9 cellular contexts compared by ENCODE assay signal in the genomic region with DNA sequence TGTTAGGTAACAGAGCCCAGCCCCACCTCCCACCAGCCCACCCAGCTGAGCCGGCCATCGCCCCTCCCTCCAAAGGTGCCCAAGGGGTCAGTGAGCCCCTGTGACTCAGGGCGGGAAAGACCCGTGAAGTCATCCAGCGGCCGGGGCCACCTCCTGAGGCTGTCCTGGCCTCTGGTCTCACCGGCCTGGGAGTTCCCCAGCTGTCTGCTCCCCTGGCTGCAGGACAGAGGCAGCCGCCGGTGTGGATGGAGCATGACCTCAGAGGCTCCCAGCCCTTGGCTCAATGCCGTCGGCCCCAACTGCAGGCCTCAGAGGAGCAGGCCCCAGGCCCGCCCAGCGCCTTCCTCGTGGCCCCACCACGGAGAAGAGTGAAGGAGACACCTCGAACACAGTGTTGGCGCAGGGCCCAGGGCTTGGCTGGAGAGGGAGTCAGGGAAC. TPM values are rescaled to one million over a fixed set of nuclear protein-coding genes. Genes with fewer than 3 reads are reported as not detected.
DNase-seq lines count a peak whose midpoint lies in the region; ATAC-seq and TF ChIP-seq lines count a peak whose summit lies in the region.
"Had no signal": no experiment of that assay in that cellular context is flagged by ENCODE, and none has a peak within 500 bp of the region (broad histone marks: within the 10 kb centered on the region; RNA-seq: fewer than 3 reads in every experiment).

No MANE protein-coding gene starts in this region.

- H3K36me3 ChIP-seq in liver (ENCODE audit: control insufficient read depth in 4 of 4, insufficient read depth in 3 of 4, low read depth in 1 of 4, low read length in 3 of 4) (no peaks in the 10 kb centered on the region), upper lobe of right lung (no peaks in the 10 kb centered on the region)

- no peaks in the 10 kb centered on the region for H3K9me3 ChIP-seq in liver (ENCODE audit: control insufficient read depth in 4 of 4, low read length in 3 of 4)
- no peaks in the 10 kb centered on the region for H3K9me3 ChIP-seq in upper lobe of right lung

- TF ChIP-seq CTCF in liver (IDR thresholded peaks at IDR 0.05; ENCODE audit: low read depth, low read length, missing input control) (no peak), upper lobe of right lung (IDR thresholded peaks at IDR 0.05) (no peak)

- peak; percentile 10 to 38 for TF ChIP-seq RAD21 in liver (IDR thresholded peaks at IDR 0.05)

- no peaks in the 10 kb centered on the region for H3K27me3 ChIP-seq in liver (ENCODE audit: control insufficient read depth in 4 of 4, insufficient read depth in 4 of 4, low read length in 3 of 4)
- no peaks in the 10 kb centered on the region for H3K27me3 ChIP-seq in upper lobe of right lung

- peak; percentile 78 for DNase-seq in NCI-H226
- DNase-seq in dermis blood vessel endothelial cell = peak; percentile 71
- DNase-seq in upper lobe of right lung = no peak
- DNase-seq in amniotic stem cell (lab: John Stamatoyannopoulos, UW) = no peak
- DNase-seq in GM19240 (ENCODE audit: insufficient read length, low spot score) = no peak
- DNase-seq: NCI-H187 treated with DMSO at 0.1 percent for 48 hours had no signal

- ATAC-seq in upper lobe of right lung (peak; percentile 8), GM18519 (IDR thresholded peaks at IDR 0.05; ENCODE audit: low FRiP score, unreplicated experiment) (no peak)

- WGBS in liver = 26% methylated on average over 17 of the region's 17 CpGs

- no peak overlapping the region for H3K4me3 ChIP-seq in liver (ENCODE audit: low read depth in 1 of 3, low read length in 3 of 3)
- no peak overlapping the region for H3K4me3 ChIP-seq in upper lobe of right lung

- intact Hi-C loops in upper lobe of right lung (cut with DNase I) = no loop called here

- H3K4me1 ChIP-seq in liver (ENCODE audit: control insufficient read depth in 4 of 4, insufficient read depth in 4 of 4, low read length in 3 of 4) (peaks cover 17 to 36% (median 26%) of the 10 kb centered on the region in 4 donors), upper lobe of right lung (peaks cover 23% of the 10 kb centered on the region)

- no peak overlapping the region for H3K9ac ChIP-seq in liver (ENCODE audit: low read depth in 1 of 2, low read length in 2 of 2)

- peak overlapping the region; percentile 78 to 86 for H3K27ac ChIP-seq in liver (ENCODE audit: low read depth in 1 of 2, low read length in 2 of 2)
- H3K27ac ChIP-seq in upper lobe of right lung = no peak overlapping the region

TF ChIP-seq in liver, 16 proteins besides CTCF, POLR2A, EP300 and RAD21:
- TF ChIP-seq HNF4G (IDR thresholded peaks at IDR 0.05) = no peak
- TF ChIP-seq SP1 (IDR thresholded peaks at IDR 0.05) = peak; percentile 62
- no peak for TF ChIP-seq TAF1 (conservative IDR thresholded peaks at IDR 0.05)
- no peak for TF ChIP-seq YY1 (IDR thresholded peaks at IDR 0.05)
- peak; percentile 14 for TF ChIP-seq NR2F2 (IDR thresholded peaks at IDR 0.05)
- TF ChIP-seq, protein P1, sequence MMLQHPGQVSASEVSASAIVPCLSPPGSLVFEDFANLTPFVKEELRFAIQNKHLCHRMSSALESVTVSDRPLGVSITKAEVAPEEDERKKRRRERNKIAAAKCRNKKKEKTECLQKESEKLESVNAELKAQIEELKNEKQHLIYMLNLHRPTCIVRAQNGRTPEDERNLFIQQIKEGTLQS (IDR thresholded peaks at IDR 0.05) = no peak
- peak; percentile 84 to 92 for TF ChIP-seq RXRA (IDR thresholded peaks at IDR 0.05)
- peak in 1 of 2 donors; percentile 51 for TF ChIP-seq JUND (IDR thresholded peaks at IDR 0.05)
- no peak for TF ChIP-seq FOXA2 (IDR thresholded peaks at IDR 0.05)
- TF ChIP-seq, protein P2, sequence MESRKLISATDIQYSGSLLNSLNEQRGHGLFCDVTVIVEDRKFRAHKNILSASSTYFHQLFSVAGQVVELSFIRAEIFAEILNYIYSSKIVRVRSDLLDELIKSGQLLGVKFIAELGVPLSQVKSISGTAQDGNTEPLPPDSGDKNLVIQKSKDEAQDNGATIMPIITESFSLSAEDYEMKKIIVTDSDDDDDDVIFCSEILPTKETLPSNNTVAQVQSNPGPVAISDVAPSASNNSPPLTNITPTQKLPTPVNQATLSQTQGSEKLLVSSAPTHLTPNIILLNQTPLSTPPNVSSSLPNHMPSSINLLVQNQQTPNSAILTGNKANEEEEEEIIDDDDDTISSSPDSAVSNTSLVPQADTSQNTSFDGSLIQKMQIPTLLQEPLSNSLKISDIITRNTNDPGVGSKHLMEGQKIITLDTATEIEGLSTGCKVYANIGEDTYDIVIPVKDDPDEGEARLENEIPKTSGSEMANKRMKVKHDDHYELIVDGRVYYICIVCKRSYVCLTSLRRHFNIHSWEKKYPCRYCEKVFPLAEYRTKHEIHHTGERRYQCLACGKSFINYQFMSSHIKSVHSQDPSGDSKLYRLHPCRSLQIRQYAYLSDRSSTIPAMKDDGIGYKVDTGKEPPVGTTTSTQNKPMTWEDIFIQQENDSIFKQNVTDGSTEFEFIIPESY (IDR thresholded peaks at IDR 0.05) = no peak
- peak; percentile 32 to 42 for TF ChIP-seq HNF4A (conservative IDR thresholded peaks at IDR 0.05)
- TF ChIP-seq FOXA1 (IDR thresholded peaks at IDR 0.05) = no peak
- TF ChIP-seq EGR1 (IDR thresholded peaks at IDR 0.05; ENCODE audit: low read depth in 2 of 2) = no peak

RNA-seq across cellular contexts. Expression of a gene that starts 28.7 kb away (rescaled TPM):
- total RNA-seq in dermis blood vessel endothelial cell = 2,901 and 3,143 TPM in 2 replicates
- total RNA-seq in liver = 1,000 to 10,000 TPM in 1 of 2 donors, 100 to 1,000 TPM in 1; 998 to 1,767 TPM
- 1,000 to 10,000 TPM in 1 of 2 donors, 100 to 1,000 TPM in 1; 580 to 1,370 TPM for polyA plus RNA-seq in liver
- 1,573 TPM for total RNA-seq in upper lobe of right lung

RNA-seq across cellular contexts. Expression of a gene that starts 46.0 kb away (rescaled TPM):
- total RNA-seq in dermis blood vessel endothelial cell (75.7 and 80.1 TPM in 2 replicates), liver (1 to 10 TPM in 1 of 2 donors, under 1 TPM in 1; 0.98 to 2.5 TPM), upper lobe of right lung (29.8 TPM)
- 1 to 10 TPM in 1 of 2 donors, under 1 TPM in 1; 0.25 to 4.5 TPM for polyA plus RNA-seq in liver

RNA-seq across cellular contexts. Expression of a gene that starts 59.0 kb away (rescaled TPM):
- 0.98 and 1.0 TPM in 2 replicates for total RNA-seq in dermis blood vessel endothelial cell
- 10 to 100 TPM in 1 of 2 donors, 1 to 10 TPM in 1; 1.8 to 21.9 TPM for total RNA-seq in liver
- 1 to 10 TPM; 3.6 to 6.7 TPM for polyA plus RNA-seq in liver
- 14.0 TPM for total RNA-seq in upper lobe of right lung
- total RNA-seq: T-helper 1 cell treated with Interleukin-12 subunit alpha and Interleukin-12 subunit beta and Interleukin-4 antibody, amounts not matched to agents 30 ng/mL and 1 ng/mL, for 36 hours had no signal

Comparison
In these comparisons a context has a peak if more than half of its experiments do, and no peak if none do; other contexts are left out.
1. DNase-seq: peak in NCI-H226 (single experiment) and dermis blood vessel endothelial cell (single experiment); none in upper lobe of right lung (single experiment), amniotic stem cell (single experiment) and GM19240 (single experiment).